ENCODE assay signal across 18 cellular contexts in genomic region chr2:235963853-235964577, GRCh38.
DNase-seq lines count a peak whose midpoint lies in the region; ATAC-seq and TF ChIP-seq lines count a peak whose summit lies in the region.
"Had no signal": no experiment of that assay in that cellular context is flagged by ENCODE, and none has a peak within 500 bp of the region (broad histone marks: within the 10 kb centered on the region; RNA-seq: fewer than 3 reads in every experiment).

No MANE protein-coding gene starts in this region.

- no peaks in the 10 kb centered on the region for H3K9me3 Mint-ChIP-seq in stimulated activated effector memory CD8-positive, alpha-beta T cell treated with anti-CD3 and anti-CD28 coated beads, Interleukin-12 subunit alpha, Interleukin-12 subunit beta, amount 100 ng/mL, for 72 hours
- H3K9me3 Mint-ChIP-seq: CD4-positive, alpha-beta T cell; GM23338 had no signal

- H3K4me1 Mint-ChIP-seq in stimulated activated effector memory CD8-positive, alpha-beta T cell treated with anti-CD3 and anti-CD28 coated beads, Interleukin-12 subunit alpha, Interleukin-12 subunit beta, amount 100 ng/mL, for 72 hours, result peaks cover 21% of the 10 kb centered on the region

- no peak for ATAC-seq in stimulated activated effector memory CD8-positive, alpha-beta T cell treated with anti-CD3 and anti-CD28 coated beads, Interleukin-12 subunit alpha, Interleukin-12 subunit beta, amount 100 ng/mL, for 72 hours
- ATAC-seq in HG03442 (IDR thresholded peaks at IDR 0.05; ENCODE audit: unreplicated experiment) (no peak), GM21576 (IDR thresholded peaks at IDR 0.05; ENCODE audit: unreplicated experiment) (no peak)
- ATAC-seq: A549, GM23338, HCT116 had no signal

- H3K36me3 Mint-ChIP-seq in stimulated activated effector memory CD8-positive, alpha-beta T cell treated with anti-CD3 and anti-CD28 coated beads, Interleukin-12 subunit alpha, Interleukin-12 subunit beta, amount 100 ng/mL, for 72 hours, result peaks cover 10% of the 10 kb centered on the region

- H3K4me1 ChIP-seq in osteoblast (ENCODE audit: insufficient read depth, low read length) (no peaks in the 10 kb centered on the region), tibial artery (no peaks in the 10 kb centered on the region)
- H3K4me1 ChIP-seq: A549, Caco-2 had no signal

- H3K27ac Mint-ChIP-seq in stimulated activated effector memory CD8-positive, alpha-beta T cell treated with anti-CD3 and anti-CD28 coated beads, Interleukin-12 subunit alpha, Interleukin-12 subunit beta, amount 100 ng/mL, for 72 hours, result peak overlapping the region; percentile 33
- H3K27ac Mint-ChIP-seq: CD4-positive, alpha-beta T cell; GM23338; HFFc6 had no signal

- H3K79me2 ChIP-seq in osteoblast (ENCODE audit: insufficient read depth, low read length), result no peaks in the 10 kb centered on the region

- H3K9me3 ChIP-seq in osteoblast (ENCODE audit: low read depth, low read length) (no peaks in the 10 kb centered on the region), tibial artery (no peaks in the 10 kb centered on the region)
- H3K9me3 ChIP-seq: A549, Caco-2 had no signal

- peak; percentile 37 for DNase-seq in activated effector memory CD4-positive, alpha-beta T cell treated with anti-CD3 and anti-CD28 coated beads, Interleukin-2, amount 50 U/mL, for 16 hours
- DNase-seq in activated effector memory CD4-positive, alpha-beta T cell treated with Interleukin-2 at 50 U/mL for 16 hours, result no peak
- peak; percentile 99 for DNase-seq in NB4 (ENCODE audit: low read depth)
- DNase-seq in osteoblast (ENCODE audit: insufficient read length, low spot score, missing footprints), result peak; percentile 65
- DNase-seq in stimulated activated effector memory CD8-positive, alpha-beta T cell treated with anti-CD3 and anti-CD28 coated beads, Interleukin-12 subunit alpha, Interleukin-12 subunit beta, amount 100 ng/mL, for 72 hours (ENCODE audit: low spot score in 2 of 2), result no peak
- no peak for DNase-seq in tibial artery
- DNase-seq: AML-193, Caco-2, GDM1, HFFc6 had no signal

- H3K27me3 ChIP-seq in osteoblast (ENCODE audit: insufficient read depth, low read length) (no peaks in the 10 kb centered on the region), tibial artery (no peaks in the 10 kb centered on the region)

- H3K4me3 ChIP-seq in NB4 (ENCODE audit: low read depth, low read length), result peak overlapping the region; percentile 46
- H3K4me3 ChIP-seq in osteoblast (ENCODE audit: insufficient read depth, low read length), result no peak overlapping the region
- H3K4me3 ChIP-seq in tibial artery, result no peak overlapping the region
- H3K4me3 ChIP-seq: A549, GM23338 had no signal

- H3K36me3 ChIP-seq in osteoblast (ENCODE audit: insufficient read depth, low read length), result no peaks in the 10 kb centered on the region
- peaks cover 5 to 20% (median 6%) of the 10 kb centered on the region in 3 donors for H3K36me3 ChIP-seq in tibial artery

- TF ChIP-seq POLR2A in NB4 (IDR thresholded peaks at IDR 0.05; ENCODE audit: extremely low read depth, insufficient read length), result no peak

- H4K20me1 ChIP-seq in osteoblast (ENCODE audit: insufficient read depth, low read length), result no peaks in the 10 kb centered on the region

- no peak overlapping the region for H3K27ac ChIP-seq in osteoblast (ENCODE audit: low read depth, low read length)
- no peak overlapping the region for H3K27ac ChIP-seq in tibial artery
- H3K27ac ChIP-seq: 22Rv1, A549, C4-2B had no signal

- TF ChIP-seq CTCF in NB4 (IDR thresholded peaks at IDR 0.05; ENCODE audit: low read depth, low read length), result no peak
- no peak for TF ChIP-seq CTCF in osteoblast (IDR thresholded peaks at IDR 0.05; ENCODE audit: extremely low read depth, low read depth, low read length)
- no peak for TF ChIP-seq CTCF in tibial artery (IDR thresholded peaks at IDR 0.05)

- no peak overlapping the region for H3K4me2 ChIP-seq in osteoblast (ENCODE audit: insufficient read depth, low read length)
- H3K4me2 ChIP-seq: A549, GM23338 had no signal

- H3K4me3 Mint-ChIP-seq in stimulated activated effector memory CD8-positive, alpha-beta T cell treated with anti-CD3 and anti-CD28 coated beads, Interleukin-12 subunit alpha, Interleukin-12 subunit beta, amount 100 ng/mL, for 72 hours, result no peak overlapping the region
- H3K4me3 Mint-ChIP-seq: CD4-positive, alpha-beta T cell; GM23338; HFFc6 had no signal

- H2AFZ ChIP-seq in osteoblast (ENCODE audit: low read length), result no peak overlapping the region
- H2AFZ ChIP-seq: GM23338 had no signal

- intact Hi-C loops in tibial artery (cut with DNase I; ENCODE audit: low total_unique reads), result no loop called here

Comparison
In these comparisons a context has a peak if more than half of its experiments do, and no peak if none do; other contexts are left out.
1. DNase-seq: peak in activated effector memory CD4-positive, alpha-beta T cell treated with anti-CD3 and anti-CD28 coated beads, Interleukin-2, amount 50 U/mL, for 16 hours (single experiment), NB4 (single experiment) and osteoblast (single experiment); none in activated effector memory CD4-positive, alpha-beta T cell treated with Interleukin-2 at 50 U/mL for 16 hours (single experiment), stimulated activated effector memory CD8-positive, alpha-beta T cell treated with anti-CD3 and anti-CD28 coated beads, Interleukin-12 subunit alpha, Interleukin-12 subunit beta, amount 100 ng/mL, for 72 hours (0 of 2) and tibial artery (0 of 2).